15 cellular contexts compared by ENCODE assay signal in genomic region chr6:33490621-33491020, GRCh38. TPM values are rescaled to one million over a fixed set of nuclear protein-coding genes. Genes with fewer than 3 reads are reported as not detected.
DNase-seq lines count a peak whose midpoint lies in the region; ATAC-seq and TF ChIP-seq lines count a peak whose summit lies in the region.
"Had no signal": no experiment of that assay in that cellular context is flagged by ENCODE, and none has a peak within 500 bp of the region (broad histone marks: within the 10 kb centered on the region; RNA-seq: fewer than 3 reads in every experiment).

No MANE protein-coding gene starts in this region.

- CTCF ChIA-PET in Panc1 (lab: Charles Lee) (interaction anchor here (0.5 to 0.6 kb wide), 3 partner anchors 13 to 41 kb away, joined by 3 to 7 read pairs (median 6); no protein-coding TSS in a partner anchor), Calu3 (lab: Charles Lee) (interaction anchor here (0.9 to 1.2 kb wide), 2 partner anchors 11 to 89 kb away, joined by 3 to 4 read pairs; partner anchors contain the start of gene BAK1)

- H3K27me3 ChIP-seq in Panc1 (ENCODE audit: control insufficient read depth, insufficient read depth, low read length) = no peaks in the 10 kb centered on the region

- POLR2A ChIA-PET in Panc1 (lab: Charles Lee) = interaction anchor here (0.9 kb wide), 1 partner anchor 25 kb away, joined by 3 read pairs; no protein-coding TSS in a partner anchor

- in situ Hi-C loops in Panc1 (cut with HindIII; ENCODE audit: low pct_unique_long_range_greater_than_20kb, low sequenced_read_pairs) = no loop called here

- peak; percentile 29 for ATAC-seq in left ventricle myocardium superior
- ATAC-seq in Panc1 = peak; percentile 48; the same call in 1 of the 2 replicates
- ATAC-seq in HG02571 (IDR thresholded peaks at IDR 0.05; ENCODE audit: unreplicated experiment) = no peak

- TF ChIP-seq CTCF in Panc1 (IDR thresholded peaks at IDR 0.05) (no peak), Calu3 (IDR thresholded peaks at IDR 0.05; ENCODE audit: unreplicated experiment) (no peak)

- BruUV-seq in Panc1 (replicated peaks; lab: Mats Ljungman, UMichigan) = no TSS peak
- BruUV-seq in Calu3 (replicated peaks; lab: Mats Ljungman, UMichigan) = no TSS peak

- no peaks in the 10 kb centered on the region for H3K36me3 Mint-ChIP-seq in Calu3 (ENCODE audit: insufficient read depth, unreplicated experiment)

- no peaks in the 10 kb centered on the region for H3K9me3 Mint-ChIP-seq in Calu3 (ENCODE audit: low read depth, unreplicated experiment)

- no peak overlapping the region for H3K27ac Mint-ChIP-seq in Calu3 (ENCODE audit: unreplicated experiment)

- intact Hi-C loops in left ventricle myocardium superior (cut with micrococcal nuclease) = no loop called here
- intact Hi-C loops in cardiac septum (cut with DNase I) = no loop called here
- intact Hi-C loops in Panc1 (cut with micrococcal nuclease; ENCODE audit: unreplicated experiment) = no loop called here
- intact Hi-C loops in Calu3 (cut with micrococcal nuclease; ENCODE audit: unreplicated experiment) = no loop called here

- H3K9me3 ChIP-seq in Panc1 (ENCODE audit: control insufficient read depth, insufficient read depth, low read depth, low read length) = no peaks in the 10 kb centered on the region

- H3K27ac ChIP-seq in Panc1 (ENCODE audit: low read length) = no peak overlapping the region
- H3K27ac ChIP-seq: C4-2B, PC-9, SK-N-MC had no signal

- no peaks in the 10 kb centered on the region for H3K4me1 Mint-ChIP-seq in Calu3 (ENCODE audit: low read depth, unreplicated experiment)

- DNase-seq in left ventricle myocardium superior (no peak), cardiac septum (ENCODE audit: low spot score) (no peak), Panc1 (ENCODE audit: low read depth, low spot score) (no peak), iPS-NIHi11 (ENCODE audit: low spot score) (peak; percentile 21), Calu3 (no peak), NCI-H82 (lab: John Stamatoyannopoulos, UW) (no peak)
- DNase-seq: DMS 273 treated with DMSO at 0.1 percent for 48 hours, GOT3, NCI-H1436, NCI-H2081, NCI-H748 treated with DMSO at 0.1 percent for 48 hours had no signal

- H3K4me3 Mint-ChIP-seq in Calu3 (ENCODE audit: low read depth, unreplicated experiment) = no peak overlapping the region

- peaks cover 46% of the 10 kb centered on the region for H3K27me3 Mint-ChIP-seq in Calu3 (ENCODE audit: unreplicated experiment)

- no peak overlapping the region for H3K4me3 ChIP-seq in Panc1 (ENCODE audit: low read depth in 2 of 2, low read length in 2 of 2)
- H3K4me3 ChIP-seq: PC-9, SK-N-MC had no signal

- no peaks in the 10 kb centered on the region for H3K4me1 ChIP-seq in Panc1 (ENCODE audit: control insufficient read depth, insufficient read depth, low read length)

- H3K36me3 ChIP-seq in Panc1 (ENCODE audit: control insufficient read depth, insufficient read depth, low read length) = no peaks in the 10 kb centered on the region

RNA-seq across cellular contexts. Expression of gene ZBTB9, which starts 36.2 kb away (rescaled TPM):
- 5.1 TPM for total RNA-seq in left ventricle myocardium superior
- total RNA-seq in cardiac septum = 4.5 TPM
- 17.6 TPM for total RNA-seq in Panc1 (2021; ENCODE audit: unreplicated experiment)
- polyA plus RNA-seq in Panc1 (2012; ENCODE audit: insufficient read length) = 17.9 TPM
- 18.1 and 20.0 TPM in 2 replicates for total RNA-seq in Calu3 (2022)
